In the genomic region with DNA sequence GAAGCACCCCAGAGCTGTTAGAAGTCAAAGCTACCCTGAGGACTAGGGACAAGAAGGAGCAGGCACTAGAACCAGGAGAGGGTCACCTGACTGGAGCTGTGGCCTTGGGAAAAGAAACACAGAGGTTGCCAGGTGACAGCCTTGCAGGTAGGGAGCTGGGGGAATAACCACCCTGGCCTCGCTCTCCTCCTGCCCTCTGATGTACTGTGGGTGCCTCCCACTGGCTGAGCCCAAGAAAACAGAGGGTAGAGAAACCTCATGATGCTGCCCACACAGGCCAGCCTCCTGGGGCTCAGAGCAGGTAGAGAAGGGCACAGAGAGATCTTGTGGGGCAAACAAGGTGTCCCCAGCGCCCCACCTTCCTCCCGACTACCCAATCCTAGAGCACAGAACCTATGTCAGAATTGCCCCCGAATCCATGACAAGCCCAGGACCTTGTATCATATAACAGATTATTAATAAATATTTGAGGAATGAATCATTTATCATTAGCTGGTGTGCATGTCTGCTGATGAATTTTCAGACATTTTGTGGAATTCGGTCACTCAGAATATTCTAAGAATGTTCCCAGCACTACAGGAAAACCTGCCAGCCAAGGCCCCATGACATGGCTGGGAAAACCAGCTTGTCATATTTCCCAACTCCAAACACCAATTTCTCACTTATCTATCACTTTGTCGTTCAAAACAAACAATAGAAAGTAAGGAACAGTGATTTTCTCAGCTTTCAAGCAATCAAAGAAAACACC, we compare ENCODE assay signal across 13 cellular contexts. TPM values are rescaled to one million over a fixed set of nuclear protein-coding genes. Genes with fewer than 3 reads are reported as not detected.
DNase-seq lines count a peak whose midpoint lies in the region; ATAC-seq, FAIRE-seq and TF ChIP-seq lines count a peak whose summit lies in the region.
"Had no signal": no experiment of that assay in that cellular context is flagged by ENCODE, and none has a peak within 500 bp of the region (broad histone marks: within the 10 kb centered on the region; RNA-seq: fewer than 3 reads in every experiment).

No MANE protein-coding gene starts in this region.

- H3K27me3 ChIP-seq in GM12878 (replicated peaks in 1 of 2; ENCODE audit: control insufficient read depth in 2 of 2, insufficient read depth in 2 of 2, low read length in 1 of 2), result peaks cover 0 to 1% of the 10 kb centered on the region in 2 experiments; a peak in 1 of 4 replicates
- H3K27me3 ChIP-seq: right atrium auricular region had no signal

- 0 out of 2 replicates have a peak, but pooled peaks have one; percentile 10 for TF ChIP-seq RAD21 in GM12878 (IDR thresholded peaks at IDR 0.05; ENCODE audit: insufficient read depth, low read depth, low read length)

- no peaks in the 10 kb centered on the region for H3K9me3 Mint-ChIP-seq in nephron
- H3K9me3 Mint-ChIP-seq: stimulated activated memory B cell treated with anti-CD40 and anti-IgM and Interleukin-4, amounts not matched to agents 10 μg/mL and 1 μg/mL and 100 μg/mL, for 72 hours had no signal

- no peak overlapping the region for H3K9ac ChIP-seq in GM12878 (ENCODE audit: control insufficient read depth, insufficient read depth, low read length)

- TF ChIP-seq EP300 in GM12878 (IDR thresholded peaks at IDR 0.05; ENCODE audit: borderline replicate concordance in 1 of 2, control insufficient read depth in 1 of 2, low read depth in 2 of 2, low read length in 2 of 2), result no peak

- CTCF ChIA-PET in GM12878 (lab: Yijun Ruan, JAX), result interaction anchor here (1.5 kb wide), 1 partner anchor 93 kb away, joined by 5 read pairs; no protein-coding TSS in a partner anchor

- H3K4me2 ChIP-seq in GM12878 (ENCODE audit: control insufficient read depth, insufficient read depth), result no peak overlapping the region

- H3K4me1 Mint-ChIP-seq in nephron, result peaks cover 16% of the 10 kb centered on the region
- H3K4me1 Mint-ChIP-seq: stimulated activated memory B cell treated with anti-CD40 and anti-IgM and Interleukin-4, amounts not matched to agents 10 μg/mL and 1 μg/mL and 100 μg/mL, for 72 hours had no signal

- H3K36me3 Mint-ChIP-seq in nephron (ENCODE audit: low read depth), result no peaks in the 10 kb centered on the region
- H3K36me3 Mint-ChIP-seq: stimulated activated memory B cell treated with anti-CD40 and anti-IgM and Interleukin-4, amounts not matched to agents 10 μg/mL and 1 μg/mL and 100 μg/mL, for 72 hours had no signal

- SMC1A ChIA-PET in GM12878 (lab: Charles Lee; ENCODE audit: uncharacterized antibody, unreplicated experiment), result interaction anchor here (1.1 to 2.2 kb wide), 3 partner anchors 89 to 695 kb away, joined by 3 to 5 read pairs (median 4); no protein-coding TSS in a partner anchor

- no peaks in the 10 kb centered on the region for H3K4me1 ChIP-seq in GM12878 (ENCODE audit: control insufficient read depth, insufficient read depth, low read length)
- H3K4me1 ChIP-seq: right atrium auricular region had no signal

- intact Hi-C loops in GM12878 (cut with micrococcal nuclease; ENCODE audit: unreplicated experiment), result loop anchor here (10.0 kb wide), 1 partner anchor 621 kb away; no protein-coding TSS in a partner anchor

- 48% methylated on average over 6 of the region's 6 CpGs for WGBS in GM12878 (ENCODE audit: insufficient coverage, insufficient replicate concordance, low lambda C conversion rate, missing lambda C conversion rate)

- H3K27ac Mint-ChIP-seq in nephron, result peak overlapping the region in 2 of 3 experiments; percentile 25 to 58
- H3K27ac Mint-ChIP-seq: stimulated activated memory B cell treated with anti-CD40 and anti-IgM and Interleukin-4, amounts not matched to agents 10 μg/mL and 1 μg/mL and 100 μg/mL, for 72 hours had no signal

- ATAC-seq in GM12878, result 0 out of 3 replicates have a peak, but pooled peaks have one; percentile 11
- ATAC-seq: stimulated activated memory B cell treated with anti-CD40 and anti-IgM and Interleukin-4, amounts not matched to agents 10 μg/mL and 1 μg/mL and 100 μg/mL, for 72 hours had no signal

- no peak for TF ChIP-seq POLR2A in GM12878 (IDR thresholded peaks at IDR 0.05; ENCODE audit: low read depth, low read length)

- in situ Hi-C loops in GM12878 (cut with MboI), result no loop called here

- no peaks in the 10 kb centered on the region for H3K79me2 ChIP-seq in GM12878 (ENCODE audit: control insufficient read depth, insufficient read depth, low read length)

- H3K4me3 Mint-ChIP-seq in nephron, result no peak overlapping the region
- H3K4me3 Mint-ChIP-seq: stimulated activated memory B cell treated with anti-CD40 and anti-IgM and Interleukin-4, amounts not matched to agents 10 μg/mL and 1 μg/mL and 100 μg/mL, for 72 hours had no signal

- no peak for FAIRE-seq in GM12878 (lab: Jason Lieb, UNC)

- POLR2A ChIA-PET in GM12878 (lab: Charles Lee), result no interaction called here

- H3K4me3 ChIP-seq in GM12878, result no peak overlapping the region
- H3K4me3 ChIP-seq: right atrium auricular region had no signal

- H4K20me1 ChIP-seq in GM12878 (ENCODE audit: control insufficient read depth, insufficient read depth), result no peaks in the 10 kb centered on the region

- H3K27ac ChIP-seq in GM12878 (ENCODE audit: control insufficient read depth, insufficient read depth), result no peak overlapping the region
- H3K27ac ChIP-seq: right atrium auricular region had no signal

- H3K27me3 Mint-ChIP-seq in nephron (ENCODE audit: low read depth), result peaks cover 17% of the 10 kb centered on the region

- peak; percentile 33 for DNase-seq in DMS79 (lab: John Stamatoyannopoulos, UW)
- peak; percentile 49 for DNase-seq in NCI-H1436 (lab: John Stamatoyannopoulos, UW)
- no peak for DNase-seq in GM12878 (ENCODE audit: low read depth, low spot score)
- DNase-seq in ecto neural progenitor cell (ENCODE audit: low spot score), result no peak
- DNase-seq in H4 (ENCODE audit: low spot score), result no peak
- DNase-seq in MV-4-11 (lab: John Stamatoyannopoulos, UW), result no peak
- no peak for DNase-seq in stimulated activated naive CD4-positive, alpha-beta T cell treated with Interleukin-2 at 50 U/mL for 16 hours (lab: John Stamatoyannopoulos, UW)
- DNase-seq: amniotic stem cell; hippocampal formation; NK-92 treated with Interleukin-12 subunit alpha and Interleukin-12 subunit beta, amount 100 ng/mL, for 24 hours had no signal

- BruUV-seq in GM12878 (replicated peaks; lab: Mats Ljungman, UMichigan), result no TSS peak

- TF ChIP-seq CTCF in GM12878 (IDR thresholded peaks at IDR 0.05 in 2 of 3, conservative IDR thresholded peaks at IDR 0.05 in 1 of 3; ENCODE audit: control insufficient read depth in 2 of 3, extremely low read depth in 1 of 3, insufficient read depth in 1 of 3, low read depth in 3 of 3, low read length in 3 of 3), result peak; percentile 1 to 18 (median 7); a peak in 1 of 6 replicates
- TF ChIP-seq CTCF in nephron (IDR thresholded peaks at IDR 0.05; ENCODE audit: unreplicated experiment in 3 of 3), result peak in 1 of 3 experiments; percentile 10

- RAD21 ChIA-PET in GM12878 (lab: Charles Lee; ENCODE audit: unreplicated experiment), result no interaction called here

- H3K36me3 ChIP-seq in GM12878 (ENCODE audit: control insufficient read depth in 2 of 2, insufficient read depth in 2 of 2, low read length in 1 of 2), result no peaks in the 10 kb centered on the region
- H3K36me3 ChIP-seq: right atrium auricular region had no signal

- H2AFZ ChIP-seq in GM12878 (ENCODE audit: control insufficient read depth, low read depth, low read length), result no peak overlapping the region

- H3K9me3 ChIP-seq in GM12878 (replicated peaks; ENCODE audit: control insufficient read depth, insufficient read depth, low read length), result no peaks in the 10 kb centered on the region
- H3K9me3 ChIP-seq: right atrium auricular region had no signal

TF ChIP-seq in GM12878, 131 proteins besides CTCF, POLR2A, EP300 and RAD21 (continues in another document):
- TF ChIP-seq SP1 (IDR thresholded peaks at IDR 0.05; ENCODE audit: low read depth, low read length) (no peak), PAX5 (IDR thresholded peaks at IDR 0.05; ENCODE audit: borderline replicate concordance, low read depth, low read length) (no peak), FOXM1 (IDR thresholded peaks at IDR 0.05; ENCODE audit: low read depth, low read length) (no peak)
- TF ChIP-seq, protein P1, sequence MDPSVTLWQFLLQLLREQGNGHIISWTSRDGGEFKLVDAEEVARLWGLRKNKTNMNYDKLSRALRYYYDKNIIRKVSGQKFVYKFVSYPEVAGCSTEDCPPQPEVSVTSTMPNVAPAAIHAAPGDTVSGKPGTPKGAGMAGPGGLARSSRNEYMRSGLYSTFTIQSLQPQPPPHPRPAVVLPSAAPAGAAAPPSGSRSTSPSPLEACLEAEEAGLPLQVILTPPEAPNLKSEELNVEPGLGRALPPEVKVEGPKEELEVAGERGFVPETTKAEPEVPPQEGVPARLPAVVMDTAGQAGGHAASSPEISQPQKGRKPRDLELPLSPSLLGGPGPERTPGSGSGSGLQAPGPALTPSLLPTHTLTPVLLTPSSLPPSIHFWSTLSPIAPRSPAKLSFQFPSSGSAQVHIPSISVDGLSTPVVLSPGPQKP (IDR thresholded peaks at IDR 0.05; ENCODE audit: low read depth, low read length), result no peak
- TF ChIP-seq, protein P2, sequence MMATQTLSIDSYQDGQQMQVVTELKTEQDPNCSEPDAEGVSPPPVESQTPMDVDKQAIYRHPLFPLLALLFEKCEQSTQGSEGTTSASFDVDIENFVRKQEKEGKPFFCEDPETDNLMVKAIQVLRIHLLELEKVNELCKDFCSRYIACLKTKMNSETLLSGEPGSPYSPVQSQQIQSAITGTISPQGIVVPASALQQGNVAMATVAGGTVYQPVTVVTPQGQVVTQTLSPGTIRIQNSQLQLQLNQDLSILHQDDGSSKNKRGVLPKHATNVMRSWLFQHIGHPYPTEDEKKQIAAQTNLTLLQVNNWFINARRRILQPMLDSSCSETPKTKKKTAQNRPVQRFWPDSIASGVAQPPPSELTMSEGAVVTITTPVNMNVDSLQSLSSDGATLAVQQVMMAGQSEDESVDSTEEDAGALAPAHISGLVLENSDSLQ (IDR thresholded peaks at IDR 0.05), result no peak

RNA-seq across cellular contexts. Expression of a gene that starts 59.8 kb away (rescaled TPM):
- total RNA-seq in GM12878 (2013; cell fraction: nucleolus; rRNA removed), result 0.42 and 0.54 TPM in 2 replicates
- 0.38 and 0.45 TPM in 2 replicates for total RNA-seq in GM12878 (2014; rRNA removed)
- total RNA-seq in GM12878 (2014; rRNA removed; fragmentation: Illumina TruSeq; extraction: Trizol), result 0.22 and 0.32 TPM in 2 replicates
- 0.72 and 0.90 TPM in 2 replicates for total RNA-seq in GM12878 (2021)
- not detected for polyA plus RNA-seq in GM12878 (2011; ENCODE audit: low read depth)
- 1.3 and 1.5 TPM in 2 replicates for polyA plus RNA-seq in GM12878 (2011; rRNA removed)
- 1.3 and 2.4 TPM in 2 replicates for polyA plus RNA-seq in GM12878 (2011; cell fraction: cytosol; rRNA removed)
- 6.5 and 8.8 TPM in 2 replicates for polyA plus RNA-seq in GM12878 (2011; cell fraction: nucleus; rRNA removed)
- polyA plus RNA-seq in GM12878 (2012), result 0.07 and 0.34 TPM in 2 replicates
- polyA plus RNA-seq in GM12878 (2014; fragmentation: Illumina TruSeq; extraction: Trizol), result 0.22 and 0.28 TPM in 2 replicates
- polyA plus RNA-seq in GM12878 (2014; fragmentation: Nextera tagmentation; extraction: Ambion mirVana), result under 1 TPM; 0.02 to 0.22 TPM
- 0.59 and 0.86 TPM in 2 replicates for polyA plus RNA-seq in GM12878 (2014; rRNA removed)
- polyA plus RNA-seq in GM12878 (2016; fragmentation: Nextera tagmentation; extraction: Ambion mirVana), result under 1 TPM; 0.20 to 0.28 TPM
- polyA minus RNA-seq in GM12878 (2011; rRNA and poly(A)+ RNA removed), result 0.51 and 1.3 TPM in 2 replicates
- polyA minus RNA-seq in GM12878 (2011; cell fraction: cytosol; rRNA and poly(A)+ RNA removed), result 0.83 and 1.5 TPM in 2 replicates
- polyA minus RNA-seq in GM12878 (2011; cell fraction: nucleus; rRNA and poly(A)+ RNA removed), result 2.2 and 4.9 TPM in 2 replicates
- 2.2 and 4.3 TPM in 2 replicates for total RNA-seq in H4 (2014; rRNA removed; shearing (Covaris generic))

Comparison
In these comparisons a context has a peak if more than half of its experiments do, and no peak if none do; other contexts are left out.
1. DNase-seq: peak in DMS79 (single experiment) and NCI-H1436 (single experiment); none in GM12878 (single experiment), ecto neural progenitor cell (single experiment), H4 (single experiment), MV-4-11 (single experiment) and stimulated activated naive CD4-positive, alpha-beta T cell treated with Interleukin-2 at 50 U/mL for 16 hours (single experiment).